Comparison of ENCODE assay signal across 21 cellular contexts in genomic region chr7:152122540-152122939, GRCh38.
DNase-seq lines count a peak whose midpoint lies in the region; ATAC-seq, FAIRE-seq and TF ChIP-seq lines count a peak whose summit lies in the region.
"Had no signal": no experiment of that assay in that cellular context is flagged by ENCODE, and none has a peak within 500 bp of the region (broad histone marks: within the 10 kb centered on the region; RNA-seq: fewer than 3 reads in every experiment).

No MANE protein-coding gene starts in this region.

- CTCF ChIA-PET in K562 (lab: Yijun Ruan, JAX; ENCODE audit: low intra/inter-chr PET ratio), result no interaction called here

- no TSS peak for BruUV-seq in K562 (replicated peaks; lab: Mats Ljungman, UMichigan)

- H3K27me3 Mint-ChIP-seq in T-helper 2 cell treated with Interferon-gamma antibody and Interleukin-4, amounts not matched to agents 5 μg/mL and 100 μg/mL, for 36 hours (ENCODE audit: low read depth), result no peaks in the 10 kb centered on the region
- H3K27me3 Mint-ChIP-seq: B cell; CD4-positive, CD25-positive, alpha-beta regulatory T cell had no signal

- H2AFZ ChIP-seq in DND-41 (ENCODE audit: low read depth, low read length), result no peak overlapping the region
- no peak overlapping the region for H2AFZ ChIP-seq in K562 (ENCODE audit: low read depth, low read length)

- no peak overlapping the region for H3K4me3 ChIP-seq in DND-41 (ENCODE audit: low read depth in 1 of 2, low read length in 2 of 2)
- no peak overlapping the region for H3K4me3 ChIP-seq in K562
- H3K4me3 ChIP-seq: BLaER1, HAP-1 had no signal

- 95% methylated on average over 1 of the region's 1 CpG for WGBS in K562 (ENCODE audit: insufficient coverage, low coverage, missing lambda C conversion rate)

- in situ Hi-C loops in K562 (cut with MboI), result no loop called here

- 0 out of 3 replicates have a peak, but pooled peaks have one; percentile 58 for ATAC-seq in DND-41 (ENCODE audit: insufficient read depth, low read depth)
- ATAC-seq in K562, result no peak

- FAIRE-seq in K562 (lab: Jason Lieb, UNC), result no peak
- FAIRE-seq: G401.6, GM12892, H54 had no signal

- H3K36me3 ChIP-seq in DND-41 (ENCODE audit: insufficient read depth, low read length), result peaks cover 86% of the 10 kb centered on the region
- H3K36me3 ChIP-seq in K562 (ENCODE audit: control insufficient read depth, insufficient read depth, low read length), result peaks cover 91% of the 10 kb centered on the region

- no peaks in the 10 kb centered on the region for H3K9me1 ChIP-seq in K562 (ENCODE audit: control insufficient read depth, insufficient read depth, low read length)

- TF ChIP-seq EP300 in K562 (IDR thresholded peaks at IDR 0.05; ENCODE audit: low read length), result no peak

- H4K20me1 ChIP-seq in DND-41 (ENCODE audit: insufficient read depth, low read length) (no peaks in the 10 kb centered on the region), K562 (replicated peaks; ENCODE audit: control insufficient read depth, insufficient read depth, low read length) (no peaks in the 10 kb centered on the region)
- H4K20me1 ChIP-seq: BLaER1 had no signal

- TF ChIP-seq CTCF in DND-41 (IDR thresholded peaks at IDR 0.05; ENCODE audit: borderline replicate concordance, extremely low read depth, low read length, poor library complexity, severe bottlenecking), result no peak
- no peak for TF ChIP-seq CTCF in K562 (IDR thresholded peaks at IDR 0.05 in 2 of 3, conservative IDR thresholded peaks at IDR 0.05 in 1 of 3; ENCODE audit: insufficient read depth in 2 of 3, low read depth in 1 of 3, low read length in 3 of 3)

- H3K4me1 Mint-ChIP-seq in T-helper 2 cell treated with Interferon-gamma antibody and Interleukin-4, amounts not matched to agents 5 μg/mL and 100 μg/mL, for 36 hours (ENCODE audit: low read depth), result peaks cover 11% of the 10 kb centered on the region
- H3K4me1 Mint-ChIP-seq: B cell had no signal

- no peaks in the 10 kb centered on the region for H3K4me1 ChIP-seq in DND-41 (ENCODE audit: insufficient read depth, low read length)
- no peaks in the 10 kb centered on the region for H3K4me1 ChIP-seq in K562 (replicated peaks in 1 of 2; ENCODE audit: control insufficient read depth in 2 of 2, insufficient read depth in 2 of 2, low read length in 2 of 2)
- H3K4me1 ChIP-seq: BLaER1, HAP-1 had no signal

- H3K79me2 ChIP-seq in DND-41 (ENCODE audit: insufficient read depth, low read length), result no peaks in the 10 kb centered on the region
- H3K79me2 ChIP-seq in K562 (ENCODE audit: control insufficient read depth, insufficient read depth, low read length), result no peaks in the 10 kb centered on the region; the same call in 2 of the 3 replicates

- POLR2A ChIA-PET in K562 (lab: Yijun Ruan, JAX), result no interaction called here

- H3K27me3 ChIP-seq in DND-41 (ENCODE audit: insufficient read depth, low read length, poor library complexity), result no peaks in the 10 kb centered on the region
- no peaks in the 10 kb centered on the region; a peak in 1 of 5 replicates for H3K27me3 ChIP-seq in K562 (ENCODE audit: control insufficient read depth in 2 of 2, insufficient read depth in 2 of 2, low read length in 2 of 2)
- H3K27me3 ChIP-seq: BLaER1 had no signal

- H3K9me3 ChIP-seq in DND-41 (ENCODE audit: insufficient read depth, low read length, severe bottlenecking), result no peaks in the 10 kb centered on the region
- H3K9me3 ChIP-seq in K562 (replicated peaks; ENCODE audit: control insufficient read depth, insufficient read depth, low read depth, low read length), result peaks cover 5% of the 10 kb centered on the region
- H3K9me3 ChIP-seq: HAP-1 had no signal

- no peak for DNase-seq in T-helper 2 cell treated with Interferon-gamma antibody and Interleukin-4, amounts not matched to agents 5 μg/mL and 100 μg/mL, for 36 hours (ENCODE audit: low spot score)
- DNase-seq in T-helper 2 cell, result no peak
- DNase-seq in DND-41, result no peak
- DNase-seq in K562 (ENCODE audit: extremely low read depth in 1 of 4, low spot score in 3 of 4), result no peak
- DNase-seq in NCI-H1048 (lab: John Stamatoyannopoulos, UW), result no peak
- DNase-seq in NCI-H2171 treated with DMSO at 0.1 percent for 48 hours (lab: John Stamatoyannopoulos, UW), result no peak
- DNase-seq: Calu3; CD4-positive, CD25-positive, alpha-beta regulatory T cell; COR-L47; DMS53; DMS79 treated with DMSO at 0.1 percent for 48 hours; GOT3; HFFc6 had no signal

- H3K4me2 ChIP-seq in DND-41 (ENCODE audit: insufficient read depth, low read length), result no peak overlapping the region
- no peak overlapping the region for H3K4me2 ChIP-seq in K562 (ENCODE audit: insufficient read depth, low read length)
- H3K4me2 ChIP-seq: BLaER1 had no signal

- no peak overlapping the region for H3K9ac ChIP-seq in DND-41 (ENCODE audit: low read depth, low read length)
- no peak overlapping the region for H3K9ac ChIP-seq in K562 (ENCODE audit: insufficient read depth in 1 of 2, low read depth in 2 of 2, low read length in 2 of 2)
- H3K9ac ChIP-seq: BLaER1 had no signal

- TF ChIP-seq RAD21 in K562 (CRISPR knock-in tag; conservative IDR thresholded peaks at IDR 0.05 in 1 of 2, IDR thresholded peaks at IDR 0.05 in 1 of 2), result no peak

- peak overlapping the region; percentile 14 for H3K27ac Mint-ChIP-seq in T-helper 2 cell treated with Interferon-gamma antibody and Interleukin-4, amounts not matched to agents 5 μg/mL and 100 μg/mL, for 36 hours
- H3K27ac Mint-ChIP-seq: B cell, HFFc6 had no signal

- peaks cover 68% of the 10 kb centered on the region for H3K36me3 Mint-ChIP-seq in T-helper 2 cell treated with Interferon-gamma antibody and Interleukin-4, amounts not matched to agents 5 μg/mL and 100 μg/mL, for 36 hours (ENCODE audit: low read depth)

- intact Hi-C loops in K562 (cut with micrococcal nuclease), result no loop called here

- peaks cover 10% of the 10 kb centered on the region for H3K9me3 Mint-ChIP-seq in T-helper 2 cell treated with Interferon-gamma antibody and Interleukin-4, amounts not matched to agents 5 μg/mL and 100 μg/mL, for 36 hours

- no peak overlapping the region for H3K27ac ChIP-seq in DND-41 (ENCODE audit: low read length)
- H3K27ac ChIP-seq in K562 (ENCODE audit: extremely low read depth, low read depth, low read length), result no peak overlapping the region
- H3K27ac ChIP-seq: 22Rv1, BLaER1, C4-2B had no signal

- no peak for TF ChIP-seq POLR2A in K562 (conservative IDR thresholded peaks at IDR 0.05)

- H3K4me3 Mint-ChIP-seq in T-helper 2 cell treated with Interferon-gamma antibody and Interleukin-4, amounts not matched to agents 5 μg/mL and 100 μg/mL, for 36 hours, result no peak overlapping the region
- H3K4me3 Mint-ChIP-seq: B cell; CD4-positive, CD25-positive, alpha-beta regulatory T cell; HFFc6 had no signal

TF ChIP-seq in K562, 482 proteins besides CTCF, POLR2A, EP300 and RAD21:
- 0 out of 2 replicates have a peak, but pooled peaks have one; percentile 37 for TF ChIP-seq ZNF655 (CRISPR knock-in tag; IDR thresholded peaks at IDR 0.05)
- TF ChIP-seq FOXJ3 (CRISPR knock-in tag; IDR thresholded peaks at IDR 0.05), result no peak
